ENCODE assay signal across 12 cellular contexts in the genomic region with DNA sequence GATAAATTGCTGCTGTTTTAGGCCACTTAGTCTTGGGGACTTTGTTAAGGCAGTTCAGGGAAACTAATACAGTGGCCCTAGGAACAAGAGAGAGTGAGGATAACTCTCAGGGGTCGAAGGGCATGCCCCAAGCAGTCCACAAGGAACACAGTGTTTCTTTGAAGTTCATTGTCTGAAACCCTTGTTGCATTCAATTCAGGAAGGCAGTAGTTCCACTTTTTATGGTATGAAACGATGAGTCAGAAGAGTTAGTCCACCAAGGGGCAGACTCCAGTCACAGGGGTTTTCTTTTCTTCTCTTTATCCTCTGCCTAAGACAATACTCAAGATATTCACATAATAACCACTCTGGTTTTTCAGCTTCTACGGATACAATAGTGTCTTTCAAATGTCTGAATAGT. TPM values are rescaled to one million over a fixed set of nuclear protein-coding genes. Genes with fewer than 3 reads are reported as not detected.
DNase-seq lines count a peak whose midpoint lies in the region; ATAC-seq lines count a peak whose summit lies in the region.
"Had no signal": no experiment of that assay in that cellular context is flagged by ENCODE, and none has a peak within 500 bp of the region (broad histone marks: within the 10 kb centered on the region; RNA-seq: fewer than 3 reads in every experiment).

No MANE protein-coding gene starts in this region.

- peaks cover 14% of the 10 kb centered on the region for H3K4me1 Mint-ChIP-seq in activated T-cell treated with anti-CD3 and anti-CD28 coated beads, Interleukin-2, amount 50 U/mL, for 72 hours (ENCODE audit: low read depth)
- peaks cover 0 to 8% of the 10 kb centered on the region in 2 donors for H3K4me1 Mint-ChIP-seq in stimulated activated naive B cell treated with anti-CD40 and anti-IgM and Interleukin-4, amounts not matched to agents 10 μg/mL and 1 μg/mL and 100 μg/mL, for 72 hours
- no peaks in the 10 kb centered on the region for H3K4me1 Mint-ChIP-seq in activated CD4-positive, alpha-beta T cell treated with anti-CD3 and anti-CD28 coated beads, Interleukin-2, amount 10 ng/mL, durations not matched to agents 7 days and 5 days

- H3K27me3 ChIP-seq in effector memory CD4-positive, alpha-beta T cell (replicated peaks; ENCODE audit: control insufficient read depth, insufficient read depth, low read length, poor library complexity, severe bottlenecking) = no peaks in the 10 kb centered on the region

- no peaks in the 10 kb centered on the region for H3K36me3 ChIP-seq in effector memory CD4-positive, alpha-beta T cell (ENCODE audit: control insufficient read depth, insufficient read depth, low read length)

- POLR2A ChIA-PET in activated CD4-positive, alpha-beta T cell treated with anti-CD3 and anti-CD28 coated beads, Interleukin-2, amount 10 ng/mL, durations not matched to agents 7 days and 5 days (lab: Charles Lee) = no interaction called here

- H3K4me3 Mint-ChIP-seq in activated T-cell treated with anti-CD3 and anti-CD28 coated beads, Interleukin-2, amount 50 U/mL, for 72 hours = no peak overlapping the region
- H3K4me3 Mint-ChIP-seq in stimulated activated naive B cell treated with anti-CD40 and anti-IgM and Interleukin-4, amounts not matched to agents 10 μg/mL and 1 μg/mL and 100 μg/mL, for 72 hours = no peak overlapping the region
- H3K4me3 Mint-ChIP-seq in activated CD4-positive, alpha-beta T cell treated with anti-CD3 and anti-CD28 coated beads, Interleukin-2, amount 10 ng/mL, durations not matched to agents 7 days and 5 days = no peak overlapping the region
- H3K4me3 Mint-ChIP-seq: HFFc6 had no signal

- H3K4me3 ChIP-seq in effector memory CD4-positive, alpha-beta T cell (ENCODE audit: insufficient read depth, low read depth, low read length, poor library complexity, severe bottlenecking) = no peak overlapping the region

- H3K4me1 ChIP-seq in effector memory CD4-positive, alpha-beta T cell (ENCODE audit: control insufficient read depth, insufficient read depth, low read length, poor library complexity, severe bottlenecking) = no peaks in the 10 kb centered on the region

- H3K27ac ChIP-seq in effector memory CD4-positive, alpha-beta T cell (ENCODE audit: insufficient read depth, low read length, poor library complexity, severe bottlenecking) = no peak overlapping the region

- CTCF ChIA-PET in activated CD4-positive, alpha-beta T cell treated with anti-CD3 and anti-CD28 coated beads, Interleukin-2, amount 10 ng/mL, durations not matched to agents 7 days and 5 days (lab: Charles Lee) = no interaction called here

- H3K27ac Mint-ChIP-seq in activated T-cell treated with anti-CD3 and anti-CD28 coated beads, Interleukin-2, amount 50 U/mL, for 72 hours = no peak overlapping the region
- no peak overlapping the region for H3K27ac Mint-ChIP-seq in stimulated activated naive B cell treated with anti-CD40 and anti-IgM and Interleukin-4, amounts not matched to agents 10 μg/mL and 1 μg/mL and 100 μg/mL, for 72 hours
- no peak overlapping the region for H3K27ac Mint-ChIP-seq in activated CD4-positive, alpha-beta T cell treated with anti-CD3 and anti-CD28 coated beads, Interleukin-2, amount 10 ng/mL, durations not matched to agents 7 days and 5 days
- H3K27ac Mint-ChIP-seq: HFFc6 had no signal

- no peaks in the 10 kb centered on the region for H3K36me3 Mint-ChIP-seq in activated T-cell treated with anti-CD3 and anti-CD28 coated beads, Interleukin-2, amount 50 U/mL, for 72 hours (ENCODE audit: insufficient read depth in 2 of 2)
- no peaks in the 10 kb centered on the region for H3K36me3 Mint-ChIP-seq in stimulated activated naive B cell treated with anti-CD40 and anti-IgM and Interleukin-4, amounts not matched to agents 10 μg/mL and 1 μg/mL and 100 μg/mL, for 72 hours
- no peaks in the 10 kb centered on the region for H3K36me3 Mint-ChIP-seq in activated CD4-positive, alpha-beta T cell treated with anti-CD3 and anti-CD28 coated beads, Interleukin-2, amount 10 ng/mL, durations not matched to agents 7 days and 5 days (ENCODE audit: low read depth)

- peak; percentile 57 to 69 for ATAC-seq in activated T-cell treated with anti-CD3 and anti-CD28 coated beads, Interleukin-2, amount 50 U/mL, for 72 hours (replicated peaks in 1 of 2)
- ATAC-seq in HG03060 (IDR thresholded peaks at IDR 0.05; ENCODE audit: low read depth, unreplicated experiment) (peak; percentile 62), HG03045 (IDR thresholded peaks at IDR 0.05; ENCODE audit: unreplicated experiment) (no peak)
- ATAC-seq in stimulated activated naive B cell treated with anti-CD40 and anti-IgM and Interleukin-4, amounts not matched to agents 10 μg/mL and 1 μg/mL and 100 μg/mL, for 72 hours (replicated peaks) = peak; percentile 74 to 90

- no peaks in the 10 kb centered on the region for H3K9me3 Mint-ChIP-seq in activated T-cell treated with anti-CD3 and anti-CD28 coated beads, Interleukin-2, amount 50 U/mL, for 72 hours
- H3K9me3 Mint-ChIP-seq in stimulated activated naive B cell treated with anti-CD40 and anti-IgM and Interleukin-4, amounts not matched to agents 10 μg/mL and 1 μg/mL and 100 μg/mL, for 72 hours = peaks cover 0 to 1% of the 10 kb centered on the region in 2 donors
- H3K9me3 Mint-ChIP-seq in activated CD4-positive, alpha-beta T cell treated with anti-CD3 and anti-CD28 coated beads, Interleukin-2, amount 10 ng/mL, durations not matched to agents 7 days and 5 days = no peaks in the 10 kb centered on the region
- H3K9me3 Mint-ChIP-seq: HFFc6 had no signal

- H3K9me3 ChIP-seq in effector memory CD4-positive, alpha-beta T cell (ENCODE audit: control insufficient read depth, low read length) = no peaks in the 10 kb centered on the region

- no peak for DNase-seq in activated T-cell treated with anti-CD3 and anti-CD28 coated beads, Interleukin-2, amount 50 U/mL, for 72 hours
- DNase-seq in activated T-cell treated with anti-CD3 and anti-CD28 coated beads, Interleukin-2, amount 50 U/mL, for 48 hours = no peak
- DNase-seq in SIG-M5 (lab: John Stamatoyannopoulos, UW) = peak; percentile 24
- no peak for DNase-seq in stimulated activated naive B cell treated with anti-CD40 and anti-IgM and Interleukin-4, amounts not matched to agents 10 μg/mL and 1 μg/mL and 100 μg/mL, for 72 hours
- no peak for DNase-seq in effector memory CD4-positive, alpha-beta T cell
- DNase-seq in activated CD4-positive, alpha-beta T cell treated with anti-CD3 and anti-CD28 coated beads, Interleukin-2, amount 10 ng/mL, durations not matched to agents 7 days and 5 days = no peak
- DNase-seq: activated CD4-positive, alpha-beta T cell treated with anti-CD3 and anti-CD28 coated beads, Interleukin-2, amount 50 U/mL, for 1 hour; foreskin fibroblast; HFFc6 had no signal

- peaks cover 17% of the 10 kb centered on the region for H3K27me3 Mint-ChIP-seq in activated T-cell treated with anti-CD3 and anti-CD28 coated beads, Interleukin-2, amount 50 U/mL, for 72 hours (ENCODE audit: low read depth)
- H3K27me3 Mint-ChIP-seq in stimulated activated naive B cell treated with anti-CD40 and anti-IgM and Interleukin-4, amounts not matched to agents 10 μg/mL and 1 μg/mL and 100 μg/mL, for 72 hours = peaks cover 24 to 32% of the 10 kb centered on the region in 2 donors
- H3K27me3 Mint-ChIP-seq in activated CD4-positive, alpha-beta T cell treated with anti-CD3 and anti-CD28 coated beads, Interleukin-2, amount 10 ng/mL, durations not matched to agents 7 days and 5 days = peaks cover 3% of the 10 kb centered on the region

RNA-seq across cellular contexts. Expression of gene TICRR, which starts 23.8 kb away (rescaled TPM):
- total RNA-seq in activated T-cell treated with anti-CD3 and anti-CD28 coated beads, Interleukin-2, amount 50 U/mL, for 72 hours = 10 to 100 TPM; 18.5 to 23.4 TPM
- 10 to 100 TPM; 28.8 to 29.8 TPM for total RNA-seq in activated CD4-positive, alpha-beta T cell treated with anti-CD3 and anti-CD28 coated beads, Interleukin-2, amount 10 ng/mL, durations not matched to agents 7 days and 5 days

RNA-seq across cellular contexts. Expression of gene RHCG, which starts 55.1 kb away (rescaled TPM):
- total RNA-seq in activated T-cell treated with anti-CD3 and anti-CD28 coated beads, Interleukin-2, amount 50 U/mL, for 72 hours = not detected
- total RNA-seq in activated CD4-positive, alpha-beta T cell treated with anti-CD3 and anti-CD28 coated beads, Interleukin-2, amount 10 ng/mL, durations not matched to agents 7 days and 5 days = not detected
- total RNA-seq: HFFc6, skeletal muscle tissue had no signal
